In genomic region chr3:24386458-24386857, GRCh38 we compare ENCODE assay signal across 18 cellular contexts.
A peak's percentile ranks its signal among the peaks of the same experiment; 100 is the strongest.
DNase-seq lines count a peak whose midpoint lies in the region; ATAC-seq and TF ChIP-seq lines count a peak whose summit lies in the region.
"Had no signal": no experiment of that assay in that cellular context is flagged by ENCODE, and none has a peak within 500 bp of the region (broad histone marks: within the 10 kb centered on the region; RNA-seq: fewer than 3 reads in every experiment).

No MANE protein-coding gene starts in this region.

- peaks cover 10 to 38% of the 10 kb centered on the region in 2 donors for H3K4me1 ChIP-seq in ascending aorta
- H3K4me1 ChIP-seq: BLaER1 treated with 17β-estradiol and CSF1 and Interleukin-3, amounts not matched to agents 10 nM and 100 nM had no signal

- ATAC-seq in omental fat pad (ENCODE audit: low FRiP score) (peak; percentile 41), GM18505 (IDR thresholded peaks at IDR 0.05; ENCODE audit: unreplicated experiment) (no peak)
- ATAC-seq: CD8-positive, alpha-beta T cell; HCT116 had no signal

- H3K4me3 ChIP-seq in ascending aorta, result no peak overlapping the region
- H3K4me3 ChIP-seq: BLaER1 treated with 17β-estradiol and CSF1 and Interleukin-3, amounts not matched to agents 10 nM and 100 nM had no signal

- no peaks in the 10 kb centered on the region for H3K9me3 ChIP-seq in ascending aorta
- H3K9me3 ChIP-seq: BLaER1 treated with 17β-estradiol and CSF1 and Interleukin-3, amounts not matched to agents 10 nM and 100 nM had no signal

- TF ChIP-seq POLR2A in GM18505 (IDR thresholded peaks at IDR 0.05; ENCODE audit: borderline replicate concordance, extremely low read depth, insufficient read depth, insufficient read length), result no peak

- TF ChIP-seq CTCF in ascending aorta (IDR thresholded peaks at IDR 0.05) (no peak), omental fat pad (IDR thresholded peaks at IDR 0.05) (no peak)

- DNase-seq in NCI-H226 (peak; percentile 61), ascending aorta (ENCODE audit: low spot score in 2 of 2) (no peak), omental fat pad (ENCODE audit: low spot score) (no peak), SK-N-DZ (ENCODE audit: low spot score) (no peak), activated gamma-delta T cell treated with Interleukin-2 at 50 U/mL for 16 hours (no peak), posterior cingulate gyrus (no peak)
- DNase-seq: 8988T; Calu3; CD8-positive, alpha-beta T cell; DMS79 treated with DMSO at 0.1 percent for 48 hours; GF-D8; GOT3; H7; HFFc6 had no signal

- H3K27ac ChIP-seq in ascending aorta, result peak overlapping the region; percentile 64 to 79
- H3K27ac ChIP-seq: BLaER1 treated with 17β-estradiol and CSF1 and Interleukin-3, amounts not matched to agents 10 nM and 100 nM; HL-60 had no signal

- H3K36me3 ChIP-seq in ascending aorta, result no peaks in the 10 kb centered on the region
- H3K36me3 ChIP-seq: BLaER1 treated with 17β-estradiol and CSF1 and Interleukin-3, amounts not matched to agents 10 nM and 100 nM had no signal

- H3K27me3 ChIP-seq in ascending aorta, result no peaks in the 10 kb centered on the region
- H3K27me3 ChIP-seq: BLaER1 treated with 17β-estradiol and CSF1 and Interleukin-3, amounts not matched to agents 10 nM and 100 nM had no signal

- intact Hi-C loops in ascending aorta (cut with DNase I) (no loop called here), posterior cingulate gyrus (cut with DNase I) (no loop called here)
